ENCODE assay signal across 23 cellular contexts in genomic region chr12:125356111-125356510, GRCh38.
A peak's percentile ranks its signal among the peaks of the same experiment; 100 is the strongest.
DNase-seq lines count a peak whose midpoint lies in the region; ATAC-seq, FAIRE-seq and TF ChIP-seq lines count a peak whose summit lies in the region.
"Had no signal": no experiment of that assay in that cellular context is flagged by ENCODE, and none has a peak within 500 bp of the region (broad histone marks: within the 10 kb centered on the region; RNA-seq: fewer than 3 reads in every experiment).

No MANE protein-coding gene starts in this region.

- H2BK5ac ChIP-seq in H1 (ENCODE audit: low read depth, low read length): no peak overlapping the region

- no peak overlapping the region for H4K5ac ChIP-seq in H1 (ENCODE audit: insufficient read length, low read depth, low read length)

- no peak overlapping the region for H3K4me2 ChIP-seq in A549
- no peak overlapping the region for H3K4me2 ChIP-seq in H1 (ENCODE audit: insufficient read depth in 1 of 2, low read depth in 2 of 2, low read length in 2 of 2)
- H3K4me2 ChIP-seq: BLaER1 treated with 17β-estradiol and CSF1 and Interleukin-3, amounts not matched to agents 10 nM and 100 nM had no signal

- no peak for TF ChIP-seq CTCF in A549 (IDR thresholded peaks at IDR 0.05)
- no peak for TF ChIP-seq CTCF in HEK293 (tag by site-specific recombination; IDR thresholded peaks at IDR 0.05)
- TF ChIP-seq CTCF in H1 (IDR thresholded peaks at IDR 0.05; ENCODE audit: control extremely low read depth in 1 of 3, insufficient read depth in 1 of 3, low read depth in 1 of 3, low read length in 3 of 3): no peak

- H3K56ac ChIP-seq in H1 (replicated peaks; ENCODE audit: insufficient read length, low read depth, low read length): no peak overlapping the region

- H3K4me3 ChIP-seq in A549: no peak overlapping the region
- H3K4me3 ChIP-seq in HEK293 (ENCODE audit: low read depth, low read length): no peak overlapping the region
- no peak overlapping the region for H3K4me3 ChIP-seq in H1 (ENCODE audit: extremely low read depth in 1 of 4, insufficient read depth in 2 of 4, low read depth in 3 of 4, low read length in 4 of 4)
- H3K4me3 ChIP-seq: BLaER1 treated with 17β-estradiol and CSF1 and Interleukin-3, amounts not matched to agents 10 nM and 100 nM; GM12878 had no signal

- ATAC-seq in A549 (no peak), HG03196 (IDR thresholded peaks at IDR 0.05; ENCODE audit: unreplicated experiment) (no peak)
- ATAC-seq: CD8-positive, alpha-beta T cell; GM12878 had no signal

- FAIRE-seq in A549 (lab: Jason Lieb, UNC) (no peak), H1 (lab: Jason Lieb, UNC) (no peak)
- FAIRE-seq: A204.1, GM12878, GM12892, GM18507 had no signal

- no peak overlapping the region for H2AFZ ChIP-seq in H1 (ENCODE audit: low read length)

- no peak overlapping the region for H2BK15ac ChIP-seq in H1 (ENCODE audit: low read length)

- DNase-seq in A549 (ENCODE audit: low read depth in 1 of 2, low spot score in 1 of 2) (no peak), H1 (ENCODE audit: low read depth in 1 of 2, low spot score in 2 of 2) (no peak), COLO829 (ENCODE audit: low spot score) (no peak)
- DNase-seq: 8988T; AML-193; CD4-positive, alpha-beta T cell; CD8-positive, alpha-beta T cell; COR-L47; DMS 273 treated with DMSO at 0.1 percent for 48 hours; DMS153; DMS53; DMS79; DND-41; EL; GDM1 had no signal

- H3K23ac ChIP-seq in H1 (ENCODE audit: insufficient read length): no peak overlapping the region

- POLR2A ChIA-PET in A549 (lab: Yijun Ruan, JAX): no interaction called here
- POLR2A ChIA-PET in HEK293 (lab: Yijun Ruan, JAX): no interaction called here
- POLR2A ChIA-PET in H1 (lab: Charles Lee; ENCODE audit: partially characterized antibody): no interaction called here

- H3K36me3 ChIP-seq in HEK293 (ENCODE audit: control insufficient read depth in 2 of 2, insufficient read depth in 1 of 2, low read length in 2 of 2) (no peaks in the 10 kb centered on the region), H1 (ENCODE audit: control insufficient read depth in 2 of 4, insufficient read depth in 4 of 4, low read length in 3 of 4) (peaks cover 0 to 14% (median 0%) of the 10 kb centered on the region in 4 experiments; a peak in 2 of 8 replicates)
- H3K36me3 ChIP-seq: BLaER1 treated with 17β-estradiol and CSF1 and Interleukin-3, amounts not matched to agents 10 nM and 100 nM had no signal

- H3K27me3 ChIP-seq in H1 (replicated peaks in 1 of 4; ENCODE audit: control insufficient read depth in 3 of 4, extremely low read depth in 1 of 4, insufficient read depth in 3 of 4, low read length in 3 of 4): no peaks in the 10 kb centered on the region
- H3K27me3 ChIP-seq: BLaER1 treated with 17β-estradiol and CSF1 and Interleukin-3, amounts not matched to agents 10 nM and 100 nM had no signal

- no peak overlapping the region for H3K9ac ChIP-seq in H1 (replicated peaks in 1 of 4; ENCODE audit: extremely low read depth in 1 of 4, low read depth in 3 of 4, low read length in 3 of 4)
- H3K9ac ChIP-seq: BLaER1 treated with 17β-estradiol and CSF1 and Interleukin-3, amounts not matched to agents 10 nM and 100 nM had no signal

- 12% methylated on average over 4 of the region's 4 CpGs for WGBS in A549 (ENCODE audit: missing lambda C conversion rate)
- WGBS in H1 (ENCODE audit: extremely low coverage in 1 of 2, insufficient coverage in 1 of 2, insufficient read length in 1 of 2, insufficient replicate concordance in 2 of 2, low coverage in 1 of 2, low lambda C conversion rate in 2 of 2, missing lambda C conversion rate in 1 of 2), 2 experiments: 93% methylated on average over 4 of the region's 4 CpGs; no CpG with 5 or more reads in 1 of the 2 experiments

- H3K14ac ChIP-seq in H1 (ENCODE audit: insufficient read length): no peak overlapping the region

- H4K91ac ChIP-seq in H1 (replicated peaks; ENCODE audit: insufficient read length, low read length): no peak overlapping the region

- H3K4me1 ChIP-seq in A549 (no peaks in the 10 kb centered on the region), HEK293 (ENCODE audit: control insufficient read depth, insufficient read depth, low read length) (no peaks in the 10 kb centered on the region), H1 (replicated peaks in 1 of 4; ENCODE audit: control insufficient read depth in 3 of 4, insufficient read depth in 4 of 4, low read length in 3 of 4) (no peaks in the 10 kb centered on the region)
- H3K4me1 ChIP-seq: BLaER1 treated with 17β-estradiol and CSF1 and Interleukin-3, amounts not matched to agents 10 nM and 100 nM had no signal

- no peak overlapping the region for H2AK5ac ChIP-seq in H1 (ENCODE audit: low read depth, low read length)

- H3K23me2 ChIP-seq in H1 (ENCODE audit: low read depth, low read length): no peaks in the 10 kb centered on the region

- TF ChIP-seq EP300 in A549 (IDR thresholded peaks at IDR 0.05) (no peak), H1 (IDR thresholded peaks at IDR 0.05; ENCODE audit: borderline replicate concordance in 1 of 2, low read depth in 2 of 2, low read length in 2 of 2) (no peak)

- H3K79me1 ChIP-seq in H1 (ENCODE audit: low read depth, low read length): peaks cover 3% of the 10 kb centered on the region

- no peak overlapping the region for H2BK120ac ChIP-seq in H1 (replicated peaks; ENCODE audit: low read depth, low read length)

- no peak overlapping the region for H4K8ac ChIP-seq in H1 (ENCODE audit: extremely low read depth, insufficient read depth, low read length)

- H4K20me1 ChIP-seq in H1 (replicated peaks in 1 of 2; ENCODE audit: control insufficient read depth in 1 of 2, insufficient read depth in 2 of 2, low read length in 2 of 2): peaks cover 0 to 2% of the 10 kb centered on the region in 2 experiments
- H4K20me1 ChIP-seq: BLaER1 treated with 17β-estradiol and CSF1 and Interleukin-3, amounts not matched to agents 10 nM and 100 nM had no signal

- H3K27ac ChIP-seq in A549 (no peak overlapping the region), HEK293 (ENCODE audit: extremely low read depth, low read depth, low read length) (no peak overlapping the region), H1 (ENCODE audit: low read depth, low read length) (no peak overlapping the region)
- H3K27ac ChIP-seq: BLaER1 treated with 17β-estradiol and CSF1 and Interleukin-3, amounts not matched to agents 10 nM and 100 nM; C4-2B had no signal

- H2BK20ac ChIP-seq in H1 (ENCODE audit: low read length): no peak overlapping the region

- no peak overlapping the region for H3K4ac ChIP-seq in H1 (replicated peaks; ENCODE audit: insufficient read length, low read depth, low read length)

- peaks cover 3% of the 10 kb centered on the region in 2 experiments; a peak in 2 of 4 replicates for H3K79me2 ChIP-seq in H1 (ENCODE audit: control insufficient read depth in 1 of 2, insufficient read depth in 2 of 2, low read length in 2 of 2)

- H3K9me3 ChIP-seq in A549 (no peaks in the 10 kb centered on the region), HEK293 (ENCODE audit: control insufficient read depth, insufficient read depth, low read depth, low read length) (no peaks in the 10 kb centered on the region; the same call in 1 of the 2 replicates), H1 (ENCODE audit: insufficient read depth in 2 of 2, low read depth in 1 of 2, low read length in 1 of 2) (peaks cover 3 to 5% of the 10 kb centered on the region in 2 experiments; a peak in 2 of 4 replicates)

- CTCF ChIA-PET in A549 (lab: Yijun Ruan, JAX) (interaction anchor here (1.1 to 2.5 kb wide), 2 partner anchors 17 to 25 kb away, joined by 3 to 9 read pairs; no protein-coding TSS in a partner anchor), HEK293 (lab: Yijun Ruan, JAX) (no interaction called here), H1 (lab: Charles Lee; ENCODE audit: partially characterized antibody) (interaction anchor here (1.6 to 1.8 kb wide), 3 partner anchors 16 to 47 kb away, joined by 4 to 7 read pairs (median 5); no protein-coding TSS in a partner anchor)

- H2BK12ac ChIP-seq in H1 (ENCODE audit: low read depth, low read length): no peak overlapping the region

- no peak for TF ChIP-seq POLR2A in A549 (IDR thresholded peaks at IDR 0.05; ENCODE audit: low read length)
- TF ChIP-seq POLR2A in H1 (IDR thresholded peaks at IDR 0.05; ENCODE audit: control extremely low read depth in 1 of 2, low read depth in 2 of 2, low read length in 2 of 2): no peak

- TF ChIP-seq RAD21 in A549 (conservative IDR thresholded peaks at IDR 0.05 in 1 of 2, IDR thresholded peaks at IDR 0.05 in 1 of 2) (no peak), H1 (IDR thresholded peaks at IDR 0.05 in 1 of 2, conservative IDR thresholded peaks at IDR 0.05 in 1 of 2; ENCODE audit: low read depth in 2 of 2, low read length in 2 of 2) (no peak)

- no peak overlapping the region for H3K18ac ChIP-seq in H1 (ENCODE audit: extremely low read depth, low read length)

TF ChIP-seq in A549, 52 proteins besides CTCF, POLR2A, EP300 and RAD21 (continues in another document):
- TF ChIP-seq MAFK (IDR thresholded peaks at IDR 0.05; ENCODE audit: partially characterized antibody) (peak; percentile 20), EHF (CRISPR knock-in tag; IDR thresholded peaks at IDR 0.05) (no peak), SREBF2 (IDR thresholded peaks at IDR 0.05) (no peak), ZFP36 (IDR thresholded peaks at IDR 0.05; ENCODE audit: borderline replicate concordance, partially characterized antibody) (peak; percentile 9), POLR2AphosphoS2 (conservative IDR thresholded peaks at IDR 0.05; ENCODE audit: low read length) (no peak), FOSL2 (IDR thresholded peaks at IDR 0.05) (no peak), FOSL2 (CRISPR knock-in tag; IDR thresholded peaks at IDR 0.05) (no peak)

TF ChIP-seq in HEK293, 187 proteins besides CTCF, POLR2A, EP300 and RAD21:
- TF ChIP-seq ZNF202 (tag by site-specific recombination; IDR thresholded peaks at IDR 0.05; ENCODE audit: borderline replicate concordance) (no peak), ZNF768 (tag by site-specific recombination; IDR thresholded peaks at IDR 0.05) (0 out of 2 replicates have a peak, but pooled peaks have one; percentile 50)

TF ChIP-seq in H1, 55 proteins besides CTCF, POLR2A, EP300 and RAD21:
- no peak for TF ChIP-seq NRF1 (IDR thresholded peaks at IDR 0.05; ENCODE audit: low read depth, low read length)
- peak; percentile 72 for TF ChIP-seq KDM1A (IDR thresholded peaks at IDR 0.05; ENCODE audit: borderline replicate concordance, low read length)
